In genomic region chr16:67110136-67110847, GRCh38 we compare ENCODE assay signal across 8 cellular contexts. TPM values are rescaled to one million over a fixed set of nuclear protein-coding genes. Genes with fewer than 3 reads are reported as not detected.
DNase-seq lines count a peak whose midpoint lies in the region; ATAC-seq and TF ChIP-seq lines count a peak whose summit lies in the region.

No MANE protein-coding gene starts in this region.

- H3K27ac Mint-ChIP-seq in GM23338 (peak overlapping the region; percentile 66; the same call in 1 of the 2 replicates), naive B cell (peak overlapping the region; percentile 91 to 98 (median 94))
- peak overlapping the region; percentile 84 to 88 for H3K27ac Mint-ChIP-seq in effector memory CD8-positive, alpha-beta T cell

- H3K79me2 ChIP-seq in DOHH2 (ENCODE audit: control insufficient read depth, low read length) (peaks cover 49% of the 10 kb centered on the region), GM23338 (replicated peaks; ENCODE audit: insufficient read depth) (peaks cover 53% of the 10 kb centered on the region)

- H3K36me3 ChIP-seq in DOHH2 (ENCODE audit: control insufficient read depth, low read length), result no peaks in the 10 kb centered on the region
- H3K36me3 ChIP-seq in GM23338 (ENCODE audit: insufficient read depth), result no peaks in the 10 kb centered on the region

- no peaks in the 10 kb centered on the region for H3K9me3 ChIP-seq in DOHH2 (ENCODE audit: control insufficient read depth, insufficient read depth, low read length)

- H3K9me3 Mint-ChIP-seq in GM23338 (no peaks in the 10 kb centered on the region; the same call in 2 of the 3 replicates), naive B cell (no peaks in the 10 kb centered on the region)
- no peaks in the 10 kb centered on the region for H3K9me3 Mint-ChIP-seq in effector memory CD8-positive, alpha-beta T cell

- H3F3A ChIP-seq in DOHH2 (ENCODE audit: control insufficient read depth, insufficient read depth), result peaks cover 11% of the 10 kb centered on the region; the same call in 1 of the 2 replicates
- peaks cover 6% of the 10 kb centered on the region for H3F3A ChIP-seq in GM23338 (replicated peaks; ENCODE audit: low read depth)

- no peaks in the 10 kb centered on the region; the same call in 2 of the 3 replicates for H3K36me3 Mint-ChIP-seq in GM23338 (ENCODE audit: low read depth)
- H3K36me3 Mint-ChIP-seq in effector memory CD8-positive, alpha-beta T cell (ENCODE audit: insufficient read depth), result peaks cover 20% of the 10 kb centered on the region
- H3K36me3 Mint-ChIP-seq in naive B cell, result peaks cover 0 to 5% of the 10 kb centered on the region in 2 donors

- no peak for TF ChIP-seq CTCF in DOHH2 (IDR thresholded peaks at IDR 0.05; ENCODE audit: low read depth, low read length, poor library complexity, severe bottlenecking)
- TF ChIP-seq CTCF in GM23338 (conservative IDR thresholded peaks at IDR 0.05; ENCODE audit: low read depth in 2 of 2), result no peak

- ATAC-seq in GM23338, result peak; percentile 35
- peak; percentile 2 for ATAC-seq in effector memory CD8-positive, alpha-beta T cell (replicated peaks)
- ATAC-seq in naive B cell (ENCODE audit: low read depth in 2 of 2), result peak; percentile 36 to 40

- H3K27me3 Mint-ChIP-seq in GM23338 (ENCODE audit: insufficient read depth, low read depth, poor library complexity) (peaks cover 10% of the 10 kb centered on the region), naive B cell (no peaks in the 10 kb centered on the region)
- H3K27me3 Mint-ChIP-seq in effector memory CD8-positive, alpha-beta T cell, result no peaks in the 10 kb centered on the region

- peak overlapping the region; percentile 10 for H3K27ac ChIP-seq in DOHH2 (ENCODE audit: low read depth, low read length)
- no peak overlapping the region for H3K27ac ChIP-seq in GM23338 (ENCODE audit: low read depth)

- H3K27me3 ChIP-seq in DOHH2 (ENCODE audit: control insufficient read depth, low read length) (no peaks in the 10 kb centered on the region), GM23338 (ENCODE audit: insufficient read depth) (peaks cover 10% of the 10 kb centered on the region; the same call in 1 of the 2 replicates)

- DNase-seq in GM23338 (ENCODE audit: low spot score) (peak; percentile 51), RPMI7951 (ENCODE audit: low read depth) (peak; percentile 6), naive B cell (peak; percentile 33), NCI-H128 (lab: John Stamatoyannopoulos, UW; ENCODE audit: unreplicated experiment) (no peak), NCI-H187 (lab: John Stamatoyannopoulos, UW) (no peak)
- no peak for DNase-seq in effector memory CD8-positive, alpha-beta T cell
- no peak for DNase-seq in NK-92 treated with Interleukin-12 subunit alpha and Interleukin-12 subunit beta, amount 100 ng/mL, for 24 hours (lab: John Stamatoyannopoulos, UW)

- H3K4me1 ChIP-seq in DOHH2 (ENCODE audit: control insufficient read depth, low read length), result peaks cover 19% of the 10 kb centered on the region
- peaks cover 10% of the 10 kb centered on the region for H3K4me1 ChIP-seq in GM23338 (ENCODE audit: insufficient read depth)

- H3K9me2 ChIP-seq in DOHH2 (replicated peaks; ENCODE audit: control insufficient read depth, low read length) (no peaks in the 10 kb centered on the region), GM23338 (ENCODE audit: insufficient read depth) (no peaks in the 10 kb centered on the region)

- H3K4me3 ChIP-seq in DOHH2 (ENCODE audit: low read length) (peak overlapping the region; percentile 90), GM23338 (peak overlapping the region; percentile 98)

- H4K20me1 ChIP-seq in DOHH2 (ENCODE audit: control insufficient read depth, insufficient read depth, low read depth, low read length) (no peaks in the 10 kb centered on the region; the same call in 1 of the 2 replicates), GM23338 (replicated peaks; ENCODE audit: insufficient read depth) (peaks cover 37% of the 10 kb centered on the region)

- H3K4me3 Mint-ChIP-seq in GM23338 (peak overlapping the region; percentile 98), naive B cell (peak overlapping the region; percentile 94 to 99 (median 98))
- peak overlapping the region; percentile 95 to 97 for H3K4me3 Mint-ChIP-seq in effector memory CD8-positive, alpha-beta T cell

- H3K4me2 ChIP-seq in DOHH2 (ENCODE audit: low read length) (peak overlapping the region; percentile 72), GM23338 (peak overlapping the region; percentile 99)

- H3K4me1 Mint-ChIP-seq in GM23338 (peaks cover 19% of the 10 kb centered on the region; the same call in 2 of the 3 replicates), naive B cell (peaks cover 41 to 52% (median 48%) of the 10 kb centered on the region in 3 donors)
- peaks cover 30 to 39% of the 10 kb centered on the region in 2 donors for H3K4me1 Mint-ChIP-seq in effector memory CD8-positive, alpha-beta T cell (ENCODE audit: low read depth in 2 of 2)

- H2AFZ ChIP-seq in GM23338, result peak overlapping the region; percentile 96

TF ChIP-seq in GM23338, 12 proteins besides CTCF, POLR2A, EP300 and RAD21 (continues in another document):
- TF ChIP-seq CREB1 (CRISPR knock-in tag; IDR thresholded peaks at IDR 0.05; ENCODE audit: low read depth), result no peak
- no peak for TF ChIP-seq JUNB (IDR thresholded peaks at IDR 0.05; ENCODE audit: unreplicated experiment)
- TF ChIP-seq ZNF331 (CRISPR knock-in tag; IDR thresholded peaks at IDR 0.05; ENCODE audit: low read depth), result no peak
- TF ChIP-seq ETS1 (IDR thresholded peaks at IDR 0.05), result no peak

RNA-seq across cellular contexts. Expression of gene PHAF1, which starts 0.6 kb away (rescaled TPM):
- 26.6 and 35.9 TPM in 2 replicates for total RNA-seq in GM23338 (2014; rRNA removed; shearing (Covaris generic))
- polyA plus RNA-seq in GM23338 (2016; fragmentation: Nextera tagmentation; extraction: Ambion mirVana) (14.2 and 14.7 TPM in 2 replicates), naive B cell (ENCODE audit: low read depth in 6 of 6) (10 to 100 TPM in 2 of 6 donors, 1 to 10 TPM in 3, not detected in 1; 8.8 to 13.2 (median 10.0) TPM)
- 13.7 and 18.0 TPM in 2 replicates for total RNA-seq in RPMI7951 (2014; rRNA removed; shearing (Covaris generic))

RNA-seq across cellular contexts. Expression of gene B3GNT9, which starts 40.5 kb away (rescaled TPM):
- 6.8 and 7.0 TPM in 2 replicates for total RNA-seq in GM23338 (2014; rRNA removed; shearing (Covaris generic))
- 0.99 and 1.5 TPM in 2 replicates for polyA plus RNA-seq in GM23338 (2016; fragmentation: Nextera tagmentation; extraction: Ambion mirVana)
- 24.0 and 25.6 TPM in 2 replicates for total RNA-seq in RPMI7951 (2014; rRNA removed; shearing (Covaris generic))
- polyA plus RNA-seq in naive B cell (ENCODE audit: low read depth in 6 of 6), result under 1 TPM in 4 of 6 donors, not detected in 2; 0.09 to 0.73 (median 0.36) TPM

RNA-seq across cellular contexts. Expression of gene TRADD, which starts 49.4 kb away (rescaled TPM):
- 0.42 TPM in 1 of 2 replicates, not detected in the other for total RNA-seq in GM23338 (2014; rRNA removed; shearing (Covaris generic))
- polyA plus RNA-seq in GM23338 (2016; fragmentation: Nextera tagmentation; extraction: Ambion mirVana), result 0.50 and 0.55 TPM in 2 replicates
- 13.0 and 29.5 TPM in 2 replicates for total RNA-seq in RPMI7951 (2014; rRNA removed; shearing (Covaris generic))
- polyA plus RNA-seq in naive B cell (ENCODE audit: low read depth in 6 of 6), result 10 to 100 TPM; 46.2 to 62.9 (median 54.4) TPM

RNA-seq across cellular contexts. Expression of gene FBXL8, which starts 49.5 kb away (rescaled TPM):
- not detected in 2 replicates for total RNA-seq in GM23338 (2014; rRNA removed; shearing (Covaris generic))
- 0.26 TPM in 1 of 2 replicates, not detected in the other for polyA plus RNA-seq in GM23338 (2016; fragmentation: Nextera tagmentation; extraction: Ambion mirVana)
- 4.2 and 10.2 TPM in 2 replicates for total RNA-seq in RPMI7951 (2014; rRNA removed; shearing (Covaris generic))
- polyA plus RNA-seq in naive B cell (ENCODE audit: low read depth in 6 of 6), result 1 to 10 TPM in 5 of 6 donors, not detected in 1; 1.0 to 2.0 (median 1.5) TPM

RNA-seq across cellular contexts. Expression of gene HSF4, which starts 54.3 kb away (rescaled TPM):
- total RNA-seq in GM23338 (2014; rRNA removed; shearing (Covaris generic)), result 1.3 TPM in 1 of 2 replicates, not detected in the other
- polyA plus RNA-seq in GM23338 (2016; fragmentation: Nextera tagmentation; extraction: Ambion mirVana) (0.19 TPM in 1 of 2 replicates, not detected in the other), naive B cell (ENCODE audit: low read depth in 6 of 6) (not detected)
- total RNA-seq in RPMI7951 (2014; rRNA removed; shearing (Covaris generic)), result 3.7 and 4.7 TPM in 2 replicates

Comparison
In these comparisons a context has a peak if more than half of its experiments do, and no peak if none do; other contexts are left out.
1. DNase-seq: peak in GM23338 (single experiment), RPMI7951 (single experiment) and naive B cell (single experiment); none in effector memory CD8-positive, alpha-beta T cell (0 of 3), NK-92 treated with Interleukin-12 subunit alpha and Interleukin-12 subunit beta, amount 100 ng/mL, for 24 hours (single experiment), NCI-H128 (single experiment) and NCI-H187 (0 of 2).
2. Peak in every context shown above with its lines, with median percentiles within 50 percentile points of each other: ATAC-seq, H3K27ac Mint-ChIP-seq and H3K4me3 Mint-ChIP-seq.